8 cellular contexts compared by ENCODE assay signal in the genomic region with DNA sequence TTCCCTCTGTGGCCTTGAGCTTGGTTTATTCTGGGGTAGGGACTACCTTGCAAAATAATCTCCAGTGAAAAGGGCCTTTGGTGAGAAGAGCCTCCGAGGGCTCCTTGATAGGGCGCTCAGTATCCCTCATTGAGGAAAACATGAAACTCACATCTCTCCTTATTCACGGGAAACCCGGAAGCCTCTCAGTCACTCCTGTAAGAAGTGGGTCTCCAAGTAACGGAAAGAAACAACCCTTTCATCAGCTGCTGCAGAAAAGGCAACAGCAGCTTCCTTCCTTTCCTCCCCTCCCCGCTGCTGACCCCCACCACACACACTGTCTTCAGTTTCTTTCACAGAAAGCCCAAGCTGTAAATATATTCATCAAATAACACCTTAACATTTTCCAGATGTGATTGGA.
DNase-seq lines count a peak whose midpoint lies in the region; ATAC-seq and TF ChIP-seq lines count a peak whose summit lies in the region.

No MANE protein-coding gene starts in this region.

- intact Hi-C loops in sigmoid colon (cut with DNase I): loop anchor here (5.0 kb wide), 3 partner anchors 79 to 379 kb away; a partner anchor contains a TSS

- TF ChIP-seq CTCF in GM23338 (conservative IDR thresholded peaks at IDR 0.05; ENCODE audit: low read depth in 2 of 2) (no peak), fibroblast of the aortic adventitia (IDR thresholded peaks at IDR 0.05; ENCODE audit: insufficient read depth, low read length) (no peak), sigmoid colon (IDR thresholded peaks at IDR 0.05) (no peak)

- H3K9me2 ChIP-seq in GM23338 (ENCODE audit: insufficient read depth): no peaks in the 10 kb centered on the region

- peaks cover 72% of the 10 kb centered on the region for H3K4me1 ChIP-seq in GM23338 (ENCODE audit: insufficient read depth)
- H3K4me1 ChIP-seq in sigmoid colon: peaks cover 0 to 86% (median 75%) of the 10 kb centered on the region in 4 donors

- 37 to 73% methylated on average over 6 of the region's 6 CpGs for WGBS in sigmoid colon, 2 donors

- H3K4me1 Mint-ChIP-seq in GM23338: peaks cover 97% of the 10 kb centered on the region

- H3K27ac Mint-ChIP-seq in GM23338: peak overlapping the region; percentile 96; the same call in 1 of the 2 replicates

- no peak for TF ChIP-seq POLR2A in sigmoid colon (IDR thresholded peaks at IDR 0.05)

- peaks cover 61% of the 10 kb centered on the region for H3K79me2 ChIP-seq in GM23338 (replicated peaks; ENCODE audit: insufficient read depth)

- no peaks in the 10 kb centered on the region for H3K9me3 ChIP-seq in sigmoid colon

- no peak overlapping the region for H3K4me3 ChIP-seq in GM23338
- peak overlapping the region; percentile 68 for H3K4me3 ChIP-seq in fibroblast of the aortic adventitia (ENCODE audit: low read depth, low read length)
- peak overlapping the region; percentile 25 to 47 (median 38) for H3K4me3 ChIP-seq in sigmoid colon

- no peak overlapping the region; the same call in 2 of the 3 replicates for H3K4me3 Mint-ChIP-seq in GM23338

- H3K27ac ChIP-seq in GM23338 (ENCODE audit: low read depth): peak overlapping the region; percentile 22
- peak overlapping the region; percentile 87 to 91 (median 90) for H3K27ac ChIP-seq in sigmoid colon

- peaks cover 6% of the 10 kb centered on the region for H3K27me3 Mint-ChIP-seq in GM23338 (ENCODE audit: insufficient read depth, low read depth, poor library complexity)

- ATAC-seq in GM23338 (no peak), GM19397 (IDR thresholded peaks at IDR 0.05; ENCODE audit: unreplicated experiment) (no peak), GM18520 (IDR thresholded peaks at IDR 0.05; ENCODE audit: unreplicated experiment) (no peak), HG03354 (IDR thresholded peaks at IDR 0.05; ENCODE audit: poor library complexity, severe bottlenecking, unreplicated experiment) (no peak)

- 0 out of 2 replicates have a peak, but pooled peaks cover under 1% of the 10 kb centered on the region for H3F3A ChIP-seq in GM23338 (replicated peaks; ENCODE audit: low read depth)

- no peak for TF ChIP-seq EP300 in sigmoid colon (IDR thresholded peaks at IDR 0.05)

- H3K36me3 ChIP-seq in GM23338 (ENCODE audit: insufficient read depth) (no peaks in the 10 kb centered on the region), sigmoid colon (no peaks in the 10 kb centered on the region)

- H4K20me1 ChIP-seq in GM23338 (replicated peaks; ENCODE audit: insufficient read depth): no peaks in the 10 kb centered on the region

- H3K9me3 Mint-ChIP-seq in GM23338: no peaks in the 10 kb centered on the region

- DNase-seq in GM23338 (ENCODE audit: low spot score): no peak
- DNase-seq in UCSD-AML1 (lab: John Stamatoyannopoulos, UW; ENCODE audit: unreplicated experiment): peak; percentile 22
- DNase-seq in fibroblast of the aortic adventitia (ENCODE audit: low read depth): no peak
- no peak for DNase-seq in sigmoid colon
- no peak for DNase-seq in mucosa of gallbladder (ENCODE audit: low spot score)

- H2AFZ ChIP-seq in GM23338: no peak overlapping the region

- H3K4me2 ChIP-seq in GM23338: peak overlapping the region; percentile 53

- H3K27me3 ChIP-seq in GM23338 (ENCODE audit: insufficient read depth) (no peaks in the 10 kb centered on the region), sigmoid colon (no peaks in the 10 kb centered on the region)

- peaks cover 8% of the 10 kb centered on the region; the same call in 2 of the 3 replicates for H3K36me3 Mint-ChIP-seq in GM23338 (ENCODE audit: low read depth)

TF ChIP-seq in GM23338, 12 proteins besides CTCF, POLR2A, EP300 and RAD21:
- TF ChIP-seq, protein P1, sequence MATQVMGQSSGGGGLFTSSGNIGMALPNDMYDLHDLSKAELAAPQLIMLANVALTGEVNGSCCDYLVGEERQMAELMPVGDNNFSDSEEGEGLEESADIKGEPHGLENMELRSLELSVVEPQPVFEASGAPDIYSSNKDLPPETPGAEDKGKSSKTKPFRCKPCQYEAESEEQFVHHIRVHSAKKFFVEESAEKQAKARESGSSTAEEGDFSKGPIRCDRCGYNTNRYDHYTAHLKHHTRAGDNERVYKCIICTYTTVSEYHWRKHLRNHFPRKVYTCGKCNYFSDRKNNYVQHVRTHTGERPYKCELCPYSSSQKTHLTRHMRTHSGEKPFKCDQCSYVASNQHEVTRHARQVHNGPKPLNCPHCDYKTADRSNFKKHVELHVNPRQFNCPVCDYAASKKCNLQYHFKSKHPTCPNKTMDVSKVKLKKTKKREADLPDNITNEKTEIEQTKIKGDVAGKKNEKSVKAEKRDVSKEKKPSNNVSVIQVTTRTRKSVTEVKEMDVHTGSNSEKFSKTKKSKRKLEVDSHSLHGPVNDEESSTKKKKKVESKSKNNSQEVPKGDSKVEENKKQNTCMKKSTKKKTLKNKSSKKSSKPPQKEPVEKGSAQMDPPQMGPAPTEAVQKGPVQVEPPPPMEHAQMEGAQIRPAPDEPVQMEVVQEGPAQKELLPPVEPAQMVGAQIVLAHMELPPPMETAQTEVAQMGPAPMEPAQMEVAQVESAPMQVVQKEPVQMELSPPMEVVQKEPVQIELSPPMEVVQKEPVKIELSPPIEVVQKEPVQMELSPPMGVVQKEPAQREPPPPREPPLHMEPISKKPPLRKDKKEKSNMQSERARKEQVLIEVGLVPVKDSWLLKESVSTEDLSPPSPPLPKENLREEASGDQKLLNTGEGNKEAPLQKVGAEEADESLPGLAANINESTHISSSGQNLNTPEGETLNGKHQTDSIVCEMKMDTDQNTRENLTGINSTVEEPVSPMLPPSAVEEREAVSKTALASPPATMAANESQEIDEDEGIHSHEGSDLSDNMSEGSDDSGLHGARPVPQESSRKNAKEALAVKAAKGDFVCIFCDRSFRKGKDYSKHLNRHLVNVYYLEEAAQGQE (IDR thresholded peaks at IDR 0.05; ENCODE audit: unreplicated experiment): no peak
- TF ChIP-seq POLR2AphosphoS5 (IDR thresholded peaks at IDR 0.05; ENCODE audit: low read depth) (no peak), NANOG (IDR thresholded peaks at IDR 0.05; ENCODE audit: borderline replicate concordance) (no peak)
